ENCODE assay signal across 12 cellular contexts in genomic region chr9:69218166-69218565, GRCh38.
"Had no signal": no experiment of that assay in that cellular context is flagged by ENCODE, and none has a peak within 500 bp of the region (broad histone marks: within the 10 kb centered on the region; RNA-seq: fewer than 3 reads in every experiment).

No MANE protein-coding gene starts in this region.

- ATAC-seq: activated CD8-positive, alpha-beta T cell treated with anti-CD3 and anti-CD28 coated beads, Interleukin-2, amount 10 ng/mL, durations not matched to agents 7 days and 5 days; gastrocnemius medialis; left lung had no signal

- H3K4me1 ChIP-seq: ascending aorta, gastrocnemius medialis, uterus had no signal

- H3K36me3 ChIP-seq: uterus had no signal

- DNase-seq: activated CD4-positive, alpha-beta T cell treated with anti-CD3 and anti-CD28 coated beads for 4 hours; activated CD8-positive, alpha-beta T cell treated with anti-CD3 and anti-CD28 coated beads, Interleukin-2, amount 10 ng/mL, durations not matched to agents 7 days and 5 days; activated naive CD4-positive, alpha-beta T cell; effector CD4-positive, alpha-beta T cell; gastrocnemius medialis; islet precursor cell; left lung; mesendoderm; stomach; tibial artery; uterus had no signal

- H3K27ac ChIP-seq: ascending aorta, gastrocnemius medialis, left lung, stomach, tibial artery, uterus had no signal

- H3K9me3 ChIP-seq: ascending aorta, gastrocnemius medialis, left lung, stomach, tibial artery, uterus had no signal

- H3K27me3 ChIP-seq: ascending aorta, gastrocnemius medialis, left lung, stomach, tibial artery, uterus had no signal

- H3K4me3 ChIP-seq: ascending aorta, gastrocnemius medialis, left lung, stomach, tibial artery, uterus had no signal
